ENCODE assay signal across 8 cellular contexts in genomic region chr14:103123128-103123633, GRCh38. TPM values are rescaled to one million over a fixed set of nuclear protein-coding genes. Genes with fewer than 3 reads are reported as not detected.
DNase-seq lines count a peak whose midpoint lies in the region; ATAC-seq and TF ChIP-seq lines count a peak whose summit lies in the region.

A gene with protein sequence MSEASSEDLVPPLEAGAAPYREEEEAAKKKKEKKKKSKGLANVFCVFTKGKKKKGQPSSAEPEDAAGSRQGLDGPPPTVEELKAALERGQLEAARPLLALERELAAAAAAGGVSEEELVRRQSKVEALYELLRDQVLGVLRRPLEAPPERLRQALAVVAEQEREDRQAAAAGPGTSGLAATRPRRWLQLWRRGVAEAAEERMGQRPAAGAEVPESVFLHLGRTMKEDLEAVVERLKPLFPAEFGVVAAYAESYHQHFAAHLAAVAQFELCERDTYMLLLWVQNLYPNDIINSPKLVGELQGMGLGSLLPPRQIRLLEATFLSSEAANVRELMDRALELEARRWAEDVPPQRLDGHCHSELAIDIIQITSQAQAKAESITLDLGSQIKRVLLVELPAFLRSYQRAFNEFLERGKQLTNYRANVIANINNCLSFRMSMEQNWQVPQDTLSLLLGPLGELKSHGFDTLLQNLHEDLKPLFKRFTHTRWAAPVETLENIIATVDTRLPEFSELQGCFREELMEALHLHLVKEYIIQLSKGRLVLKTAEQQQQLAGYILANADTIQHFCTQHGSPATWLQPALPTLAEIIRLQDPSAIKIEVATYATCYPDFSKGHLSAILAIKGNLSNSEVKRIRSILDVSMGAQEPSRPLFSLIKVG (plus strand): TSS chr14:103123461. CDS start chr14:103126458, 2,997 bp downstream.

- H3K4me1 Mint-ChIP-seq in central memory CD8-positive, alpha-beta T cell = peaks cover 10% of the 10 kb centered on the region

- intact Hi-C loops in thyroid gland (cut with DNase I) = no loop called here

- ATAC-seq in central memory CD8-positive, alpha-beta T cell (replicated peaks; ENCODE audit: extremely low read depth, poor library complexity, severe bottlenecking) = no peak
- peak; percentile 45 for ATAC-seq in lung (ENCODE audit: insufficient read depth, low FRiP score)

- TF ChIP-seq CTCF in lung (IDR thresholded peaks at IDR 0.05; ENCODE audit: control extremely low read depth, extremely low read depth) = no peak
- TF ChIP-seq CTCF in thyroid gland (IDR thresholded peaks at IDR 0.05) = no peak

- no peaks in the 10 kb centered on the region for H3K9me3 ChIP-seq in BLaER1 treated with 17β-estradiol and CSF1 and Interleukin-3, amounts not matched to agents 10 nM and 100 nM (replicated peaks in 1 of 11)
- H3K9me3 ChIP-seq in HUES6 (ENCODE audit: control insufficient read depth, insufficient read depth, low read depth, low read length) (no peaks in the 10 kb centered on the region), lung (ENCODE audit: control insufficient read depth in 2 of 2, insufficient read depth in 1 of 2, low read length in 1 of 2) (no peaks in the 10 kb centered on the region), thyroid gland (no peaks in the 10 kb centered on the region)

- peaks cover 72 to 90% (median 84%) of the 10 kb centered on the region in 10 experiments for H3K4me1 ChIP-seq in BLaER1 treated with 17β-estradiol and CSF1 and Interleukin-3, amounts not matched to agents 10 nM and 100 nM
- H3K4me1 ChIP-seq in HUES6 (ENCODE audit: control insufficient read depth, insufficient read depth, low read length) (peaks cover 43% of the 10 kb centered on the region), lung (ENCODE audit: control insufficient read depth in 2 of 2, insufficient read depth in 2 of 2, low read length in 2 of 2) (peaks cover 4 to 49% of the 10 kb centered on the region in 2 donors), thyroid gland (peaks cover 34 to 79% of the 10 kb centered on the region in 2 donors)

- peaks cover 20 to 45% (median 42%) of the 10 kb centered on the region in 11 experiments for H4K20me1 ChIP-seq in BLaER1 treated with 17β-estradiol and CSF1 and Interleukin-3, amounts not matched to agents 10 nM and 100 nM

- peak in 1 of 2 donors; percentile 39 for TF ChIP-seq POLR2A in thyroid gland (IDR thresholded peaks at IDR 0.05)

- H3K27ac ChIP-seq in BLaER1 treated with 17β-estradiol and CSF1 and Interleukin-3, amounts not matched to agents 10 nM and 100 nM = peak within 1 kb of the TSS; percentile 88 to 98 (median 95)
- peak within 1 kb of the TSS; percentile 38; the same call in 1 of the 2 replicates for H3K27ac ChIP-seq in HUES6 (ENCODE audit: low read depth, low read length)
- peak within 1 kb of the TSS; percentile 94 to 96 for H3K27ac ChIP-seq in lung (ENCODE audit: low read depth in 1 of 2, low read length in 1 of 2)
- H3K27ac ChIP-seq in thyroid gland = peak within 1 kb of the TSS; percentile 79 to 93 (median 85)

- H3K4me3 ChIP-seq in BLaER1 treated with 17β-estradiol and CSF1 and Interleukin-3, amounts not matched to agents 10 nM and 100 nM = peak within 1 kb of the TSS; percentile 71 to 89 (median 79)
- H3K4me3 ChIP-seq in HUES6 (ENCODE audit: low read depth, low read length) = peak within 1 kb of the TSS; percentile 59
- peak within 1 kb of the TSS; percentile 49 for H3K4me3 ChIP-seq in lung
- peak within 1 kb of the TSS in 2 of 3 donors; percentile 35 to 49 for H3K4me3 ChIP-seq in thyroid gland (replicated peaks in 1 of 3)

- H3K9ac ChIP-seq in BLaER1 treated with 17β-estradiol and CSF1 and Interleukin-3, amounts not matched to agents 10 nM and 100 nM = peak within 1 kb of the TSS; percentile 92 to 96 (median 95)
- peak within 1 kb of the TSS; percentile 37 for H3K9ac ChIP-seq in HUES6 (ENCODE audit: low read length)

- H3K27me3 Mint-ChIP-seq in central memory CD8-positive, alpha-beta T cell = peaks cover 35% of the 10 kb centered on the region

- peak within 1 kb of the TSS; percentile 89 to 100 (median 98) for H3K4me2 ChIP-seq in BLaER1 treated with 17β-estradiol and CSF1 and Interleukin-3, amounts not matched to agents 10 nM and 100 nM

- no peaks in the 10 kb centered on the region for H3K9me3 Mint-ChIP-seq in central memory CD8-positive, alpha-beta T cell

- in situ Hi-C loops in KBM-7 (cut with MboI; ENCODE audit: low pct_unique_long_range_greater_than_20kb, low sequenced_read_pairs) = no loop called here

- peaks cover 10 to 35% (median 27%) of the 10 kb centered on the region in 11 experiments; a peak in 21 of 22 replicates for H3K36me3 ChIP-seq in BLaER1 treated with 17β-estradiol and CSF1 and Interleukin-3, amounts not matched to agents 10 nM and 100 nM
- H3K36me3 ChIP-seq in HUES6 (ENCODE audit: control insufficient read depth, insufficient read depth, low read length) (no peaks in the 10 kb centered on the region), lung (ENCODE audit: control insufficient read depth in 2 of 2, insufficient read depth in 2 of 2, low read length in 2 of 2) (peaks cover 0 to 6% of the 10 kb centered on the region in 2 donors), thyroid gland (no peaks in the 10 kb centered on the region)

- no peak for DNase-seq in central memory CD8-positive, alpha-beta T cell (ENCODE audit: low spot score in 2 of 2)
- peak; percentile 63 for DNase-seq in lung (ENCODE audit: low spot score)
- peak in 1 of 2 donors; percentile 27 for DNase-seq in thyroid gland
- no peak for DNase-seq in KBM-7
- DNase-seq in GOT3 (lab: John Stamatoyannopoulos, UW) = no peak
- no peak for DNase-seq in NCI-H1436 treated with DMSO at 0.1 percent for 48 hours (lab: John Stamatoyannopoulos, UW)

- H3K27me3 ChIP-seq in BLaER1 treated with 17β-estradiol and CSF1 and Interleukin-3, amounts not matched to agents 10 nM and 100 nM = no peaks in the 10 kb centered on the region
- H3K27me3 ChIP-seq in HUES6 (ENCODE audit: control insufficient read depth, insufficient read depth, low read length) = peaks cover 33% of the 10 kb centered on the region; the same call in 1 of the 2 replicates
- no peaks in the 10 kb centered on the region for H3K27me3 ChIP-seq in lung (ENCODE audit: control insufficient read depth, insufficient read depth)
- H3K27me3 ChIP-seq in thyroid gland = no peaks in the 10 kb centered on the region

- peaks cover 1% of the 10 kb centered on the region for H3K36me3 Mint-ChIP-seq in central memory CD8-positive, alpha-beta T cell (ENCODE audit: insufficient read depth)

- 0 to 1% methylated on average over 24 to 61 of the region's 61 CpGs for WGBS in lung, 2 donors
- WGBS in thyroid gland, 2 donors = 0 to 3% methylated on average over 1 to 22 of the region's 61 CpGs

- no peak within 1 kb of the TSS for H3K27ac Mint-ChIP-seq in central memory CD8-positive, alpha-beta T cell (ENCODE audit: low read depth)

- H3K4me3 Mint-ChIP-seq in central memory CD8-positive, alpha-beta T cell = peak within 1 kb of the TSS; percentile 47

RNA-seq across cellular contexts. Expression of the gene that starts here (rescaled TPM):
- total RNA-seq in lung (100 to 1,000 TPM in 1 of 2 donors, 10 to 100 TPM in 1; 65.6 to 192 TPM), thyroid gland (10 to 100 TPM; 28.6 to 37.2 (median 31.2) TPM)
- 100 to 1,000 TPM; 260 to 519 TPM for polyA plus RNA-seq in lung

Comparison
In these comparisons a context has a peak if more than half of its experiments do, and no peak if none do; other contexts are left out.
1. H3K27ac ChIP-seq: peak in every context shown above with its lines; median percentile 95 in BLaER1 treated with 17β-estradiol and CSF1 and Interleukin-3, amounts not matched to agents 10 nM and 100 nM; 95 in lung; 85 in thyroid gland; 38 in HUES6.